ENCODE assay signal across 15 cellular contexts in genomic region chrX:22141061-22141460, GRCh38.
DNase-seq lines count a peak whose midpoint lies in the region; ATAC-seq, FAIRE-seq and TF ChIP-seq lines count a peak whose summit lies in the region.
"Had no signal": no experiment of that assay in that cellular context is flagged by ENCODE, and none has a peak within 500 bp of the region (broad histone marks: within the 10 kb centered on the region; RNA-seq: fewer than 3 reads in every experiment).

No MANE protein-coding gene starts in this region.

- peak; percentile 46; the same call in 2 of the 3 replicates for ATAC-seq in RWPE2 (ENCODE audit: low read depth)

- H4K20me1 ChIP-seq in GM23248 (ENCODE audit: insufficient read depth) = no peaks in the 10 kb centered on the region

- H3K79me2 ChIP-seq in GM23248 (ENCODE audit: insufficient read depth) = no peaks in the 10 kb centered on the region

- no peak overlapping the region for H3K4me2 ChIP-seq in GM23248 (ENCODE audit: unreplicated experiment)

- in situ Hi-C loops in GM23248 (cut with MboI) = no loop called here

- no peak overlapping the region for H3K9ac ChIP-seq in GM23248

- DNase-seq in GM23248 (peak; percentile 26), RWPE2 (ENCODE audit: low spot score) (no peak), epithelial cell of esophagus (ENCODE audit: low read depth) (peak; percentile 61), small intestine (peak; percentile 51), epidermal melanocyte (ENCODE audit: insufficient read length, low spot score) (no peak), occipital lobe (lab: John Stamatoyannopoulos, UW) (no peak), pons (ENCODE audit: low spot score) (no peak)
- DNase-seq: C1 segment of cervical spinal cord; CD4-positive, alpha-beta T cell; DMS79; GOT3; HCEC 1CT had no signal

- H3K27me3 ChIP-seq in GM23248 (replicated peaks; ENCODE audit: insufficient read depth) = no peaks in the 10 kb centered on the region
- no peaks in the 10 kb centered on the region for H3K27me3 ChIP-seq in RWPE2 (ENCODE audit: insufficient read depth, poor library complexity, severe bottlenecking)
- peaks cover 0 to 2% of the 10 kb centered on the region in 2 donors for H3K27me3 ChIP-seq in small intestine (ENCODE audit: control insufficient read depth in 2 of 2, insufficient read depth in 2 of 2, low read length in 2 of 2)

- H2AFZ ChIP-seq in GM23248 = no peak overlapping the region

- no peak for FAIRE-seq in small intestine (lab: Jason Lieb, UNC)
- FAIRE-seq: A204.1, G401.6, GM12891 had no signal

- H3K9me3 ChIP-seq in GM23248 (ENCODE audit: low read depth) (no peaks in the 10 kb centered on the region), RWPE2 (ENCODE audit: severe bottlenecking) (no peaks in the 10 kb centered on the region), small intestine (ENCODE audit: control insufficient read depth, low read depth) (no peaks in the 10 kb centered on the region)

- WGBS in GM23248 (ENCODE audit: low coverage in 1 of 2, low lambda C conversion rate in 2 of 2, missing lambda C conversion rate in 2 of 2), 2 experiments = 92 to 100% methylated on average over 1 of the region's 1 CpG
- WGBS in small intestine, 3 donors = 80 to 97% (median 82%) methylated on average over 1 of the region's 1 CpG

- no peak overlapping the region for H3K27ac ChIP-seq in GM23248
- no peak overlapping the region for H3K27ac ChIP-seq in RWPE2 (ENCODE audit: poor library complexity, severe bottlenecking)
- H3K27ac ChIP-seq in small intestine (ENCODE audit: low read depth in 1 of 2, low read length in 1 of 2) = no peak overlapping the region

- H3K9me2 ChIP-seq in GM23248 (ENCODE audit: insufficient read depth) = no peaks in the 10 kb centered on the region

- H3K4me3 ChIP-seq in GM23248 (no peak overlapping the region), RWPE2 (ENCODE audit: severe bottlenecking) (no peak overlapping the region), epithelial cell of esophagus (ENCODE audit: low read length) (no peak overlapping the region), small intestine (ENCODE audit: low read depth in 1 of 2, low read length in 2 of 2) (no peak overlapping the region)

- peaks cover 7% of the 10 kb centered on the region; the same call in 1 of the 2 replicates for H3F3A ChIP-seq in GM23248 (ENCODE audit: insufficient read depth)

- H3K36me3 ChIP-seq in GM23248 (ENCODE audit: low read depth) = no peaks in the 10 kb centered on the region
- H3K36me3 ChIP-seq in RWPE2 (ENCODE audit: low read depth) = no peaks in the 10 kb centered on the region
- no peaks in the 10 kb centered on the region for H3K36me3 ChIP-seq in small intestine (ENCODE audit: control insufficient read depth in 2 of 2, insufficient read depth in 2 of 2, low read length in 2 of 2)

- TF ChIP-seq CTCF in RWPE2 (IDR thresholded peaks at IDR 0.05; ENCODE audit: poor library complexity, severe bottlenecking) (no peak), epithelial cell of esophagus (IDR thresholded peaks at IDR 0.05; ENCODE audit: insufficient read depth, low read depth, low read length, missing control alignments) (peak; percentile 4)

- H3K4me1 ChIP-seq in GM23248 (ENCODE audit: insufficient read depth) (peaks cover 5% of the 10 kb centered on the region; the same call in 1 of the 2 replicates), RWPE2 (ENCODE audit: insufficient read depth, poor library complexity, severe bottlenecking) (peaks cover 7% of the 10 kb centered on the region), small intestine (ENCODE audit: control insufficient read depth in 2 of 2, insufficient read depth in 1 of 2, low read depth in 1 of 2, low read length in 1 of 2) (no peaks in the 10 kb centered on the region)

Comparison
In these comparisons a context has a peak if more than half of its experiments do, and no peak if none do; other contexts are left out.
1. DNase-seq: peak in GM23248 (single experiment), epithelial cell of esophagus (single experiment) and small intestine (single experiment); none in RWPE2 (single experiment), epidermal melanocyte (single experiment), occipital lobe (single experiment) and pons (single experiment).